Comparison of ENCODE assay signal across 1 cellular context in the genomic region with DNA sequence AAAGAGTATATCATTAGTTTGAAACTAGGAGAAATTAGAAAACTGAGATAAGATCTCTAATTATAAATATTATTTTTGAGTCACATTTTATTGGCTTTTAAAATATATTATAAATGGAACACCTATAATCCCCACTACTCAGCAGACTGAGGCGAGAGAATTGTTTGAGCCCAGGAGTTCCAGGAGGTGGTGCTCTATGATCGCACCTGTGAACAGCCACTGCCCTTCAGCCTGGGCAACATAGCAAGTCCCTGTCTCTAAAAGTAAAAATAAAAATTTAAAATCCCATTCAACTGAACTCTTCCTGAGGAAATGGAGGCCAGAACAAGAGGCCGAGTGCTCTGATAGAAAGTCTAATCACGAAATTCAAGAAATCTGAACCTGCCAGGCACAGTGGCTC.
TF ChIP-seq lines count a peak whose summit lies in the region.

No MANE protein-coding gene starts in this region.

TF ChIP-seq in GM12878, 131 proteins besides CTCF, POLR2A, EP300 and RAD21:
- no peak for TF ChIP-seq STAT3 (IDR thresholded peaks at IDR 0.05; ENCODE audit: low read depth, low read length)
- peak; percentile 11; the same call in 1 of the 2 replicates for TF ChIP-seq SMC3 (IDR thresholded peaks at IDR 0.05; ENCODE audit: borderline replicate concordance, low read length)
